ENCODE assay signal across 12 cellular contexts in genomic region chr4:165332502-165332901, GRCh38. TPM values are rescaled to one million over a fixed set of nuclear protein-coding genes. Genes with fewer than 3 reads are reported as not detected.
A peak's percentile ranks its signal among the peaks of the same experiment; 100 is the strongest.
DNase-seq lines count a peak whose midpoint lies in the region; ATAC-seq, FAIRE-seq and TF ChIP-seq lines count a peak whose summit lies in the region.
"Had no signal": no experiment of that assay in that cellular context is flagged by ENCODE, and none has a peak within 500 bp of the region (broad histone marks: within the 10 kb centered on the region; RNA-seq: fewer than 3 reads in every experiment).

No MANE protein-coding gene starts in this region.

- H3K4me3 Mint-ChIP-seq in stimulated activated naive CD8-positive, alpha-beta T cell treated with anti-CD3 and anti-CD28 coated beads, Interleukin-15, Interleukin-2, amounts not matched to agents 100 ng/mL and 50 ng/mL, for 24 hours = peak overlapping the region; percentile 30
- peak overlapping the region in 1 of 2 donors; percentile 2 for H3K4me3 Mint-ChIP-seq in stimulated activated naive CD8-positive, alpha-beta T cell treated with anti-CD3 and anti-CD28 coated beads, Interleukin-15, amount 100 ng/mL, for 72 hours
- H3K4me3 Mint-ChIP-seq: activated B cell treated with CpG ODN at 0.5 μM for 24 hours had no signal

- no peak for TF ChIP-seq POLR2A in GM12878 (IDR thresholded peaks at IDR 0.05; ENCODE audit: low read depth, low read length)

- no peak overlapping the region for H3K18ac ChIP-seq in mesenchymal stem cell (ENCODE audit: low read depth in 1 of 2, low read length in 2 of 2)

- no peak overlapping the region for H3K9ac ChIP-seq in GM12878 (ENCODE audit: control insufficient read depth, insufficient read depth, low read length)
- peak overlapping the region; percentile 46 for H3K9ac ChIP-seq in mesenchymal stem cell (ENCODE audit: low read length)

- peaks cover 6% of the 10 kb centered on the region for H3K79me1 ChIP-seq in mesenchymal stem cell (replicated peaks; ENCODE audit: low read length, poor library complexity, severe bottlenecking)

- ATAC-seq in stimulated activated naive CD8-positive, alpha-beta T cell treated with anti-CD3 and anti-CD28 coated beads, Interleukin-15, amount 100 ng/mL, for 72 hours = no peak
- ATAC-seq in GM12878 (no peak), HG03095 (IDR thresholded peaks at IDR 0.05; ENCODE audit: unreplicated experiment) (no peak), HG02840 (IDR thresholded peaks at IDR 0.05; ENCODE audit: low FRiP score, unreplicated experiment) (no peak)
- ATAC-seq: esophagus mucosa had no signal

- no peaks in the 10 kb centered on the region for H3K9me3 Mint-ChIP-seq in stimulated activated naive CD8-positive, alpha-beta T cell treated with anti-CD3 and anti-CD28 coated beads, Interleukin-15, Interleukin-2, amounts not matched to agents 100 ng/mL and 50 ng/mL, for 24 hours
- no peaks in the 10 kb centered on the region for H3K9me3 Mint-ChIP-seq in stimulated activated naive CD8-positive, alpha-beta T cell treated with anti-CD3 and anti-CD28 coated beads, Interleukin-15, amount 100 ng/mL, for 72 hours
- H3K9me3 Mint-ChIP-seq: activated B cell treated with CpG ODN at 0.5 μM for 24 hours; CD4-positive, CD25-positive, alpha-beta regulatory T cell had no signal

- POLR2A ChIA-PET in GM12878 (lab: Charles Lee) = interaction anchor here (0.8 to 3.3 kb wide), 4 partner anchors 8 to 14 kb away, joined by 3 to 13 read pairs (median 4); no protein-coding TSS in a partner anchor

- H3K4me3 ChIP-seq in GM12878 = peak overlapping the region; percentile 60
- H3K4me3 ChIP-seq in mesenchymal stem cell (ENCODE audit: insufficient read depth in 1 of 2, low read depth in 1 of 2, low read length in 2 of 2) = peak overlapping the region in 1 of 2 experiments; percentile 27
- no peak overlapping the region for H3K4me3 ChIP-seq in right atrium auricular region
- H3K4me3 ChIP-seq: adrenal gland had no signal

- H3K27ac ChIP-seq in GM12878 (ENCODE audit: control insufficient read depth, insufficient read depth) = no peak overlapping the region
- H3K27ac ChIP-seq in mesenchymal stem cell (ENCODE audit: low read length, poor library complexity, severe bottlenecking) = no peak overlapping the region
- H3K27ac ChIP-seq in right atrium auricular region = no peak overlapping the region
- H3K27ac ChIP-seq: adrenal gland had no signal

- H2AK5ac ChIP-seq in mesenchymal stem cell (ENCODE audit: low read length, severe bottlenecking) = no peak overlapping the region

- no peak for TF ChIP-seq EP300 in GM12878 (IDR thresholded peaks at IDR 0.05; ENCODE audit: borderline replicate concordance in 1 of 2, control insufficient read depth in 1 of 2, low read depth in 2 of 2, low read length in 2 of 2)

- no peak overlapping the region for H4K8ac ChIP-seq in mesenchymal stem cell (ENCODE audit: low read length)

- H3K4me2 ChIP-seq in GM12878 (ENCODE audit: control insufficient read depth, insufficient read depth) = peak overlapping the region; percentile 77
- H3K4me2 ChIP-seq in mesenchymal stem cell (ENCODE audit: low read length, poor library complexity, severe bottlenecking) = no peak overlapping the region

- 40% methylated on average over 1 of the region's 1 CpG for WGBS in GM12878 (ENCODE audit: insufficient coverage, insufficient replicate concordance, low lambda C conversion rate, missing lambda C conversion rate)
- WGBS in mesenchymal stem cell = no CpG with 5 or more reads among the region's 1 CpG

- H3K36me3 Mint-ChIP-seq in stimulated activated naive CD8-positive, alpha-beta T cell treated with anti-CD3 and anti-CD28 coated beads, Interleukin-15, Interleukin-2, amounts not matched to agents 100 ng/mL and 50 ng/mL, for 24 hours (ENCODE audit: low read depth) = peaks cover 46% of the 10 kb centered on the region

- H3K36me3 ChIP-seq in GM12878 (ENCODE audit: control insufficient read depth in 2 of 2, insufficient read depth in 2 of 2, low read length in 1 of 2) = peaks cover 0 to 19% of the 10 kb centered on the region in 2 experiments; a peak in 2 of 4 replicates
- peaks cover 8 to 61% of the 10 kb centered on the region in 2 experiments for H3K36me3 ChIP-seq in mesenchymal stem cell (ENCODE audit: control insufficient read depth in 1 of 2, insufficient read depth in 2 of 2, low read depth in 1 of 2, low read length in 2 of 2)
- no peaks in the 10 kb centered on the region for H3K36me3 ChIP-seq in right atrium auricular region
- H3K36me3 ChIP-seq: adrenal gland had no signal

- no peaks in the 10 kb centered on the region; the same call in 1 of the 2 replicates for H3K4me1 ChIP-seq in GM12878 (ENCODE audit: control insufficient read depth, insufficient read depth, low read length)
- H3K4me1 ChIP-seq in mesenchymal stem cell (ENCODE audit: control insufficient read depth, insufficient read depth, low read depth, low read length) = peaks cover 11% of the 10 kb centered on the region
- H3K4me1 ChIP-seq in right atrium auricular region = peaks cover 0 to 13% of the 10 kb centered on the region in 2 donors

- BruUV-seq in GM12878 (replicated peaks; lab: Mats Ljungman, UMichigan) = no TSS peak

- DNase-seq in stimulated activated naive CD8-positive, alpha-beta T cell treated with anti-CD3 and anti-CD28 coated beads, Interleukin-15, amount 100 ng/mL, for 72 hours = no peak
- DNase-seq in GM12878 (ENCODE audit: low read depth, low spot score) = no peak
- DNase-seq in mesenchymal stem cell = no peak
- no peak for DNase-seq in right atrium auricular region (ENCODE audit: low spot score)
- no peak for DNase-seq in NCI-H2107 (lab: John Stamatoyannopoulos, UW)
- DNase-seq: activated B cell treated with CpG ODN at 0.5 μM for 24 hours; adrenal gland; CD4-positive, CD25-positive, alpha-beta regulatory T cell had no signal

- H2BK5ac ChIP-seq in mesenchymal stem cell (ENCODE audit: low read depth, low read length, poor library complexity, severe bottlenecking) = no peak overlapping the region

- no peak for TF ChIP-seq RAD21 in GM12878 (IDR thresholded peaks at IDR 0.05; ENCODE audit: insufficient read depth, low read depth, low read length)

- in situ Hi-C loops in GM12878 (cut with MboI) = no loop called here

- no peak overlapping the region for H3K14ac ChIP-seq in mesenchymal stem cell (ENCODE audit: low read length in 2 of 2)

- no peaks in the 10 kb centered on the region for H4K20me1 ChIP-seq in GM12878 (ENCODE audit: control insufficient read depth, insufficient read depth)

- H3K27ac Mint-ChIP-seq in stimulated activated naive CD8-positive, alpha-beta T cell treated with anti-CD3 and anti-CD28 coated beads, Interleukin-15, Interleukin-2, amounts not matched to agents 100 ng/mL and 50 ng/mL, for 24 hours = peak overlapping the region; percentile 24
- H3K27ac Mint-ChIP-seq in stimulated activated naive CD8-positive, alpha-beta T cell treated with anti-CD3 and anti-CD28 coated beads, Interleukin-15, amount 100 ng/mL, for 72 hours = no peak overlapping the region
- H3K27ac Mint-ChIP-seq: activated B cell treated with CpG ODN at 0.5 μM for 24 hours; CD4-positive, CD25-positive, alpha-beta regulatory T cell had no signal

- TF ChIP-seq CTCF in GM12878 (IDR thresholded peaks at IDR 0.05 in 2 of 3, conservative IDR thresholded peaks at IDR 0.05 in 1 of 3; ENCODE audit: control insufficient read depth in 2 of 3, extremely low read depth in 1 of 3, insufficient read depth in 1 of 3, low read depth in 3 of 3, low read length in 3 of 3) (no peak), right atrium auricular region (IDR thresholded peaks at IDR 0.05) (no peak)

- RAD21 ChIA-PET in GM12878 (lab: Charles Lee; ENCODE audit: unreplicated experiment) = no interaction called here

- H3K79me2 ChIP-seq in GM12878 (ENCODE audit: control insufficient read depth, insufficient read depth, low read length) = peaks cover 97% of the 10 kb centered on the region

- no peak overlapping the region for H2BK120ac ChIP-seq in mesenchymal stem cell (ENCODE audit: low read depth, low read length)

- H3K4me1 Mint-ChIP-seq in stimulated activated naive CD8-positive, alpha-beta T cell treated with anti-CD3 and anti-CD28 coated beads, Interleukin-15, Interleukin-2, amounts not matched to agents 100 ng/mL and 50 ng/mL, for 24 hours (ENCODE audit: low read depth) = peaks cover 2% of the 10 kb centered on the region
- peaks cover 28% of the 10 kb centered on the region for H3K4me1 Mint-ChIP-seq in stimulated activated naive CD8-positive, alpha-beta T cell treated with anti-CD3 and anti-CD28 coated beads, Interleukin-15, amount 100 ng/mL, for 72 hours

- no peak for FAIRE-seq in GM12878 (lab: Jason Lieb, UNC)

- intact Hi-C loops in GM12878 (cut with micrococcal nuclease; ENCODE audit: unreplicated experiment) = loop anchor here (2.0 kb wide), 1 partner anchor 124 kb away; no protein-coding TSS in a partner anchor

- H3K9me3 ChIP-seq in GM12878 (replicated peaks; ENCODE audit: control insufficient read depth, insufficient read depth, low read length) = no peaks in the 10 kb centered on the region
- no peaks in the 10 kb centered on the region for H3K9me3 ChIP-seq in mesenchymal stem cell (ENCODE audit: control insufficient read depth, low read length)
- H3K9me3 ChIP-seq in right atrium auricular region = no peaks in the 10 kb centered on the region
- H3K9me3 ChIP-seq: adrenal gland had no signal

- CTCF ChIA-PET in GM12878 (lab: Yijun Ruan, JAX) = interaction anchor here (1.0 to 3.7 kb wide), 4 partner anchors 10 to 202 kb away, joined by 3 to 24 read pairs (median 3); no protein-coding TSS in a partner anchor

- SMC1A ChIA-PET in GM12878 (lab: Charles Lee; ENCODE audit: uncharacterized antibody, unreplicated experiment) = interaction anchor here (0.7 to 5.3 kb wide), 7 partner anchors 9 to 201 kb away, joined by 3 to 33 read pairs (median 4); no protein-coding TSS in a partner anchor

- H3K27me3 ChIP-seq in GM12878 (replicated peaks in 1 of 2; ENCODE audit: control insufficient read depth in 2 of 2, insufficient read depth in 2 of 2, low read length in 1 of 2) = no peaks in the 10 kb centered on the region
- H3K27me3 ChIP-seq in mesenchymal stem cell (ENCODE audit: control insufficient read depth in 1 of 2, insufficient read depth in 1 of 2, low read length in 2 of 2) = no peaks in the 10 kb centered on the region
- H3K27me3 ChIP-seq in right atrium auricular region = no peaks in the 10 kb centered on the region
- H3K27me3 ChIP-seq: adrenal gland had no signal

- no peaks in the 10 kb centered on the region for H3K27me3 Mint-ChIP-seq in stimulated activated naive CD8-positive, alpha-beta T cell treated with anti-CD3 and anti-CD28 coated beads, Interleukin-15, Interleukin-2, amounts not matched to agents 100 ng/mL and 50 ng/mL, for 24 hours
- no peaks in the 10 kb centered on the region for H3K27me3 Mint-ChIP-seq in stimulated activated naive CD8-positive, alpha-beta T cell treated with anti-CD3 and anti-CD28 coated beads, Interleukin-15, amount 100 ng/mL, for 72 hours
- H3K27me3 Mint-ChIP-seq: activated B cell treated with CpG ODN at 0.5 μM for 24 hours; CD4-positive, CD25-positive, alpha-beta regulatory T cell had no signal

- no peak overlapping the region for H3K23ac ChIP-seq in mesenchymal stem cell (ENCODE audit: low read length in 2 of 2)

- H2BK12ac ChIP-seq in mesenchymal stem cell (ENCODE audit: low read length in 2 of 2) = no peak overlapping the region

- no peak overlapping the region for H2AFZ ChIP-seq in GM12878 (ENCODE audit: control insufficient read depth, low read depth, low read length)
- no peak overlapping the region for H2AFZ ChIP-seq in mesenchymal stem cell (ENCODE audit: low read depth, low read length)

- H2BK15ac ChIP-seq in mesenchymal stem cell (ENCODE audit: low read depth, poor library complexity, severe bottlenecking) = no peak overlapping the region

- H3K4ac ChIP-seq in mesenchymal stem cell (ENCODE audit: low read depth in 1 of 2, low read length in 2 of 2) = no peak overlapping the region

- no peak overlapping the region for H4K91ac ChIP-seq in mesenchymal stem cell (ENCODE audit: low read length)

RNA-seq across cellular contexts. Expression of gene MSMO1, which starts 5.0 kb away (rescaled TPM):
- total RNA-seq in GM12878 (2013; cell fraction: nucleolus; rRNA removed) = 129 and 138 TPM in 2 replicates
- total RNA-seq in GM12878 (2014; rRNA removed) (121 and 184 TPM in 2 replicates), GM12878 (2014; rRNA removed; fragmentation: Illumina TruSeq; extraction: Trizol) (110 and 118 TPM in 2 replicates), GM12878 (2021) (63.6 and 67.6 TPM in 2 replicates), right atrium auricular region (10 to 100 TPM; 11.3 to 20.3 TPM)
- 20.0 TPM for polyA plus RNA-seq in GM12878 (2011; ENCODE audit: low read depth)
- polyA plus RNA-seq in GM12878 (2011; rRNA removed) (168 and 274 TPM in 2 replicates), GM12878 (2014; fragmentation: Illumina TruSeq; extraction: Trizol) (109 and 157 TPM in 2 replicates), GM12878 (2014; fragmentation: Nextera tagmentation; extraction: Ambion mirVana) (100 to 1,000 TPM; 101 to 136 TPM), GM12878 (2014; rRNA removed) (75.5 and 98.4 TPM in 2 replicates), GM12878 (2016; fragmentation: Nextera tagmentation; extraction: Ambion mirVana) (10 to 100 TPM; 68.3 to 80.7 TPM)
- polyA plus RNA-seq in GM12878 (2011; cell fraction: cytosol; rRNA removed) = 68.3 and 83.0 TPM in 2 replicates
- 44.5 and 47.6 TPM in 2 replicates for polyA plus RNA-seq in GM12878 (2011; cell fraction: nucleus; rRNA removed)
- polyA plus RNA-seq in GM12878 (2012) = 35.5 and 64.6 TPM in 2 replicates
- polyA minus RNA-seq in GM12878 (2011; rRNA and poly(A)+ RNA removed) = 77.1 and 79.8 TPM in 2 replicates
- 47.7 and 48.8 TPM in 2 replicates for polyA minus RNA-seq in GM12878 (2011; cell fraction: cytosol; rRNA and poly(A)+ RNA removed)
- 32.8 and 57.2 TPM in 2 replicates for polyA minus RNA-seq in GM12878 (2011; cell fraction: nucleus; rRNA and poly(A)+ RNA removed)
- polyA plus RNA-seq in mesenchymal stem cell (2013, experiment 1 of 2) = 313 TPM
- 343 TPM for polyA plus RNA-seq in mesenchymal stem cell (2013, experiment 2 of 2)

RNA-seq across cellular contexts. Expression of gene CPE, which starts 46.3 kb away (rescaled TPM):
- not detected in 2 replicates for total RNA-seq in GM12878 (2013; cell fraction: nucleolus; rRNA removed)
- not detected in 2 replicates for total RNA-seq in GM12878 (2014; rRNA removed)
- total RNA-seq in GM12878 (2014; rRNA removed; fragmentation: Illumina TruSeq; extraction: Trizol) = not detected in 2 replicates
- total RNA-seq in GM12878 (2021) = not detected in 2 replicates
- not detected for polyA plus RNA-seq in GM12878 (2011; ENCODE audit: low read depth)
- not detected in 2 replicates for polyA plus RNA-seq in GM12878 (2011; rRNA removed)
- polyA plus RNA-seq in GM12878 (2011; cell fraction: cytosol; rRNA removed) = not detected in 2 replicates
- not detected in 2 replicates for polyA plus RNA-seq in GM12878 (2011; cell fraction: nucleus; rRNA removed)
- 0.06 TPM in 1 of 2 replicates, not detected in the other for polyA plus RNA-seq in GM12878 (2012)
- not detected in 2 replicates for polyA plus RNA-seq in GM12878 (2014; fragmentation: Illumina TruSeq; extraction: Trizol)
- polyA plus RNA-seq in GM12878 (2014; fragmentation: Nextera tagmentation; extraction: Ambion mirVana) = under 1 TPM in 1 of 2 experiments, not detected in 1; 0.05 TPM
- not detected in 2 replicates for polyA plus RNA-seq in GM12878 (2014; rRNA removed)
- polyA plus RNA-seq in GM12878 (2016; fragmentation: Nextera tagmentation; extraction: Ambion mirVana) = under 1 TPM in 1 of 2 experiments, not detected in 1; 0.14 TPM
- polyA minus RNA-seq in GM12878 (2011; rRNA and poly(A)+ RNA removed) = 0.05 TPM in 1 of 2 replicates, not detected in the other
- polyA minus RNA-seq in GM12878 (2011; cell fraction: cytosol; rRNA and poly(A)+ RNA removed) = not detected in 2 replicates
- not detected in 2 replicates for polyA minus RNA-seq in GM12878 (2011; cell fraction: nucleus; rRNA and poly(A)+ RNA removed)
- polyA plus RNA-seq in mesenchymal stem cell (2013, experiment 1 of 2) = 60.8 TPM
- polyA plus RNA-seq in mesenchymal stem cell (2013, experiment 2 of 2) = 63.6 TPM
- total RNA-seq in right atrium auricular region = 10 to 100 TPM; 56.8 to 93.6 TPM
- total RNA-seq: activated B cell treated with CpG ODN at 0.5 μM for 24 hours had no signal

Comparison
In these comparisons a context has a peak if more than half of its experiments do, and no peak if none do; other contexts are left out.
1. RNA of gene CPE, which starts 46.3 kb away (total RNA-seq): 56.8 to 93.6 TPM in right atrium auricular region; not detected in GM12878; every median in the first group is over 10 times any median in the second.